Comparison of ENCODE assay signal across 8 cellular contexts in the genomic region with DNA sequence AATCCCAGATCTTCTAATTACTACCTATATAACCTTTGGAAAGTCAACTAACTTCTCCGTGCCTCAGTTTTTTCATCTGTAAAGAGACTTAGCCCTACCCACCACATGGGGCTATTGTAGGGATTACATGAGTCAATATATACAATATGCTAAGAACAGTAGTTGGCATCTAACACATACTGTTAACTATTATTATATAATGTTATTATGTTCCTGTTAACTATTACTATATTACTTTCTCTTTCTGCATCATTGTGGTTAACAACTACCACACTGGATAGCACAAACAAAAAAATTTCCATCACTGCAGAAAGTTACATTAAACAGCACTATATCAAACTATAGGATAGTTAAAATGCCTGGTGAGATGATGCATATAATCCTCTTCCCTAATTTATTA. TPM values are rescaled to one million over a fixed set of nuclear protein-coding genes. Genes with fewer than 3 reads are reported as not detected.
DNase-seq lines count a peak whose midpoint lies in the region; ATAC-seq, FAIRE-seq and TF ChIP-seq lines count a peak whose summit lies in the region.
"Had no signal": no experiment of that assay in that cellular context is flagged by ENCODE, and none has a peak within 500 bp of the region (broad histone marks: within the 10 kb centered on the region; RNA-seq: fewer than 3 reads in every experiment).

No MANE protein-coding gene starts in this region.

- H3K9me3 Mint-ChIP-seq in effector memory CD8-positive, alpha-beta T cell = no peaks in the 10 kb centered on the region

- peaks cover 62% of the 10 kb centered on the region for H3K4me1 ChIP-seq in suprapubic skin

- peak overlapping the region; percentile 5 for H3K4me3 ChIP-seq in suprapubic skin

- no peaks in the 10 kb centered on the region for H3K27me3 Mint-ChIP-seq in effector memory CD8-positive, alpha-beta T cell

- no peak for TF ChIP-seq POLR2A in suprapubic skin (IDR thresholded peaks at IDR 0.05)

- peak overlapping the region; percentile 29 to 79 for H3K27ac Mint-ChIP-seq in effector memory CD8-positive, alpha-beta T cell

- WGBS in suprapubic skin = 83% methylated on average over 1 of the region's 1 CpG

- no peak for DNase-seq in effector memory CD8-positive, alpha-beta T cell
- no peak for DNase-seq in suprapubic skin (ENCODE audit: low spot score in 2 of 2)
- no peak for DNase-seq in D721Med (ENCODE audit: insufficient read length, low spot score)
- DNase-seq in HPDE6-E6E7 (ENCODE audit: extremely low spot score) = no peak
- DNase-seq: heart left ventricle had no signal

- H3K36me3 ChIP-seq in suprapubic skin = no peaks in the 10 kb centered on the region
- H3K36me3 ChIP-seq: heart left ventricle had no signal

- H3K4me1 Mint-ChIP-seq in effector memory CD8-positive, alpha-beta T cell (ENCODE audit: low read depth in 2 of 2) = peaks cover 33 to 57% of the 10 kb centered on the region in 2 donors

- peak; percentile 51 for ATAC-seq in GM21381 (IDR thresholded peaks at IDR 0.05; ENCODE audit: unreplicated experiment)
- peak; percentile 46 for ATAC-seq in HG03521 (IDR thresholded peaks at IDR 0.05; ENCODE audit: unreplicated experiment)
- peak; percentile 93 for ATAC-seq in effector memory CD8-positive, alpha-beta T cell (replicated peaks)
- ATAC-seq in GM19023 (IDR thresholded peaks at IDR 0.05; ENCODE audit: unreplicated experiment) = no peak

- H3K4me3 Mint-ChIP-seq in effector memory CD8-positive, alpha-beta T cell = peak overlapping the region; percentile 59 to 76

- FAIRE-seq in D721Med (lab: Jason Lieb, UNC) = no peak

- H3K27me3 ChIP-seq in suprapubic skin = no peaks in the 10 kb centered on the region
- H3K27me3 ChIP-seq: heart left ventricle had no signal

- TF ChIP-seq EP300 in suprapubic skin (IDR thresholded peaks at IDR 0.05) = no peak

- peak overlapping the region; percentile 10 for H3K27ac ChIP-seq in suprapubic skin

- no peak for TF ChIP-seq CTCF in suprapubic skin (IDR thresholded peaks at IDR 0.05)
- no peak for TF ChIP-seq CTCF in D721Med (IDR thresholded peaks at IDR 0.05; ENCODE audit: insufficient read depth, missing control alignments)

- no peaks in the 10 kb centered on the region for H3K9me3 ChIP-seq in suprapubic skin
- H3K9me3 ChIP-seq: heart left ventricle had no signal

- peaks cover 3% of the 10 kb centered on the region for H3K36me3 Mint-ChIP-seq in effector memory CD8-positive, alpha-beta T cell (ENCODE audit: insufficient read depth)

RNA-seq across cellular contexts. Expression of gene STAG1, which starts 23.7 kb away (rescaled TPM):
- total RNA-seq in suprapubic skin = 10 to 100 TPM; 33.8 to 76.4 (median 38.0) TPM
